1 cellular context compared by ENCODE assay signal in the genomic region with DNA sequence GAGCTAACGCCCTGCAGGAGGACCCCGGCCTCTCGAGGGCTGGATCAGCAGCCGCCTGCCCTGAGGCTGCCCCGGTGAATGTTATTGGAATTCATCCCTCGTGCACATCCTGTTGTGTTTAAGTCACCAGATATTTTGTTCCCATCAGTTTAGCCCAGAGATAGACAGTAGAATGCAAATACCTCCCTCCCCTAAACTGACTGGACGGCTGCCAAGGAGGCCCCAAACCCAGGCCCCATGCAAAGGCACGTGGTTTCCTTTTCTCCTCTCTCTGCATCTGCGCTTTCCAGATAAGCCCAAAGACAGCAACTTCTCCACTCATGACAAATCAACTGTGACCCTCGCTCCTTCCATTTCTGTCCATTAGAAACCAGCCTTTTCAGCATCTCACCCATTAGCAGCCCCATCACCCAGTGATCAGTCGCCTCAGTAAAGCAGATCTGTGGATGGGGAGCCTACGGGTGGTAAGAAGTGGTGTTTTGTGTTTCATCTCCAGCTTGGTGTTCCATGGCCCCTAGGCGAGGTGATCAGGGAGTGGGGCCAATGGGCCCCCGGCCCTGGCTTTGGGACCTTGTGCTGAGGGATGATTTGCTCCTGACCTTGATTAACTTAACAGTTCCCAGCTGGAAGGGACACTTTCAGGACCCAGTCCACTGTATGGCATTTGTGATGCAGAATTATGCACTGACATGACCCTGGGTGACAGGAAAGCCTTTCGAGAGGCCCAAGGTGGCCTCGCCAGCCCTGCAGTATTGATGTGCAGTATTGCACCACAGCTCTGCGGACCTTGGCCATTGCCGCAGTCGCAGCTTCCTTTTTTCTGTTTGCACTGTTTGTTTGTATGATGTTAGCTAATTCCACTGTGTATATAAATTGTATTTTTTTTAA.
TF ChIP-seq lines count a peak whose summit lies in the region.

No MANE protein-coding gene starts in this region.

TF ChIP-seq in HepG2, 621 proteins besides CTCF, POLR2A, EP300 and RAD21 (continued from another document and continues in another):
- TF ChIP-seq, protein P1, sequence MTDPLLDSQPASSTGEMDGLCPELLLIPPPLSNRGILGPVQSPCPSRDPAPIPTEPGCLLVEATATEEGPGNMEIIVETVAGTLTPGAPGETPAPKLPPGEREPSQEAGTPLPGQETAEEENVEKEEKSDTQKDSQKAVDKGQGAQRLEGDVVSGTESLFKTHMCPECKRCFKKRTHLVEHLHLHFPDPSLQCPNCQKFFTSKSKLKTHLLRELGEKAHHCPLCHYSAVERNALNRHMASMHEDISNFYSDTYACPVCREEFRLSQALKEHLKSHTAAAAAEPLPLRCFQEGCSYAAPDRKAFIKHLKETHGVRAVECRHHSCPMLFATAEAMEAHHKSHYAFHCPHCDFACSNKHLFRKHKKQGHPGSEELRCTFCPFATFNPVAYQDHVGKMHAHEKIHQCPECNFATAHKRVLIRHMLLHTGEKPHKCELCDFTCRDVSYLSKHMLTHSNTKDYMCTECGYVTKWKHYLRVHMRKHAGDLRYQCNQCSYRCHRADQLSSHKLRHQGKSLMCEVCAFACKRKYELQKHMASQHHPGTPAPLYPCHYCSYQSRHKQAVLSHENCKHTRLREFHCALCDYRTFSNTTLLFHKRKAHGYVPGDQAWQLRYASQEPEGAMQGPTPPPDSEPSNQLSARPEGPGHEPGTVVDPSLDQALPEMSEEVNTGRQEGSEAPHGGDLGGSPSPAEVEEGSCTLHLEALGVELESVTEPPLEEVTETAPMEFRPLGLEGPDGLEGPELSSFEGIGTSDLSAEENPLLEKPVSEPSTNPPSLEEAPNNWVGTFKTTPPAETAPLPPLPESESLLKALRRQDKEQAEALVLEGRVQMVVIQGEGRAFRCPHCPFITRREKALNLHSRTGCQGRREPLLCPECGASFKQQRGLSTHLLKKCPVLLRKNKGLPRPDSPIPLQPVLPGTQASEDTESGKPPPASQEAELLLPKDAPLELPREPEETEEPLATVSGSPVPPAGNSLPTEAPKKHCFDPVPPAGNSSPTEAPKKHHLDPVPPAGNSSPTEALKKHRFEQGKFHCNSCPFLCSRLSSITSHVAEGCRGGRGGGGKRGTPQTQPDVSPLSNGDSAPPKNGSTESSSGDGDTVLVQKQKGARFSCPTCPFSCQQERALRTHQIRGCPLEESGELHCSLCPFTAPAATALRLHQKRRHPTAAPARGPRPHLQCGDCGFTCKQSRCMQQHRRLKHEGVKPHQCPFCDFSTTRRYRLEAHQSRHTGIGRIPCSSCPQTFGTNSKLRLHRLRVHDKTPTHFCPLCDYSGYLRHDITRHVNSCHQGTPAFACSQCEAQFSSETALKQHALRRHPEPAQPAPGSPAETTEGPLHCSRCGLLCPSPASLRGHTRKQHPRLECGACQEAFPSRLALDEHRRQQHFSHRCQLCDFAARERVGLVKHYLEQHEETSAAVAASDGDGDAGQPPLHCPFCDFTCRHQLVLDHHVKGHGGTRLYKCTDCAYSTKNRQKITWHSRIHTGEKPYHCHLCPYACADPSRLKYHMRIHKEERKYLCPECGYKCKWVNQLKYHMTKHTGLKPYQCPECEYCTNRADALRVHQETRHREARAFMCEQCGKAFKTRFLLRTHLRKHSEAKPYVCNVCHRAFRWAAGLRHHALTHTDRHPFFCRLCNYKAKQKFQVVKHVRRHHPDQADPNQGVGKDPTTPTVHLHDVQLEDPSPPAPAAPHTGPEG (CRISPR knock-in tag; IDR thresholded peaks at IDR 0.05): 0 out of 2 replicates have a peak, but pooled peaks have one; percentile 42
- TF ChIP-seq ZNF788 (CRISPR knock-in tag; IDR thresholded peaks at IDR 0.05; ENCODE audit: borderline replicate concordance) (peak; percentile 84; the same call in 1 of the 2 replicates), ZSCAN20 (CRISPR knock-in tag; IDR thresholded peaks at IDR 0.05; ENCODE audit: borderline replicate concordance) (no peak; the same call in 1 of the 2 replicates), ZEB1 (IDR thresholded peaks at IDR 0.05; ENCODE audit: insufficient replicate concordance, low read depth) (no peak), NR2C2 (CRISPR knock-in tag; IDR thresholded peaks at IDR 0.05; ENCODE audit: borderline replicate concordance) (peak; percentile 81), KLF12 (CRISPR knock-in tag; IDR thresholded peaks at IDR 0.05; ENCODE audit: borderline replicate concordance) (peak; percentile 54; the same call in 1 of the 2 replicates), ZNF431 (CRISPR knock-in tag; IDR thresholded peaks at IDR 0.05; ENCODE audit: borderline replicate concordance, low read depth) (0 out of 2 replicates have a peak, but pooled peaks have one; percentile 67), NFYC (CRISPR knock-in tag; IDR thresholded peaks at IDR 0.05) (no peak), ZNF124 (CRISPR knock-in tag; IDR thresholded peaks at IDR 0.05) (peak; percentile 92; the same call in 1 of the 2 replicates), TCF7 (IDR thresholded peaks at IDR 0.05; ENCODE audit: low read depth) (peak; percentile 77), REPIN1 (CRISPR knock-in tag; IDR thresholded peaks at IDR 0.05; ENCODE audit: borderline replicate concordance, low read depth) (peak; percentile 60; the same call in 1 of the 2 replicates), MTA1 (CRISPR knock-in tag; IDR thresholded peaks at IDR 0.05; ENCODE audit: borderline replicate concordance) (peak; percentile 67; the same call in 1 of the 2 replicates), ARNT (IDR thresholded peaks at IDR 0.05) (no peak), SNRNP70 (IDR thresholded peaks at IDR 0.05; ENCODE audit: low read depth, low read length) (no peak), MXI1 (IDR thresholded peaks at IDR 0.05; ENCODE audit: borderline replicate concordance, low read depth, low read length) (peak; percentile 35; the same call in 1 of the 3 replicates), ZNF614 (CRISPR knock-in tag; IDR thresholded peaks at IDR 0.05; ENCODE audit: borderline replicate concordance) (peak; percentile 64; the same call in 1 of the 2 replicates), ZNF660 (CRISPR knock-in tag; IDR thresholded peaks at IDR 0.05; ENCODE audit: borderline replicate concordance, low read depth) (no peak), SP140L (CRISPR knock-in tag; IDR thresholded peaks at IDR 0.05; ENCODE audit: borderline replicate concordance) (no peak), MTA3 (CRISPR knock-in tag; IDR thresholded peaks at IDR 0.05) (no peak), CC2D1A (CRISPR knock-in tag; IDR thresholded peaks at IDR 0.05) (no peak), SMYD3 (CRISPR knock-in tag; IDR thresholded peaks at IDR 0.05) (peak; percentile 34; the same call in 1 of the 2 replicates), FOXA1 (IDR thresholded peaks at IDR 0.05) (no peak), FOXA1 (CRISPR knock-in tag; IDR thresholded peaks at IDR 0.05) (peak; percentile 75), JARID2 (CRISPR knock-in tag; IDR thresholded peaks at IDR 0.05; ENCODE audit: insufficient replicate concordance) (peak; percentile 51), SP5 (CRISPR knock-in tag; IDR thresholded peaks at IDR 0.05; ENCODE audit: borderline replicate concordance, low read depth) (peak; percentile 73), RBM22 (optimal IDR thresholded peaks at IDR 0.05; ENCODE audit: low read length) (peak; percentile 68), ZSCAN31 (CRISPR knock-in tag; IDR thresholded peaks at IDR 0.05; ENCODE audit: low read depth) (no peak; the same call in none of the 2 replicates), RBFOX2 (IDR thresholded peaks at IDR 0.05; ENCODE audit: low read depth, low read length) (no peak), MTF2 (CRISPR knock-in tag; IDR thresholded peaks at IDR 0.05; ENCODE audit: borderline replicate concordance) (no peak), ZNF567 (CRISPR knock-in tag; IDR thresholded peaks at IDR 0.05; ENCODE audit: borderline replicate concordance) (no peak), FOXK1 (CRISPR knock-in tag; IDR thresholded peaks at IDR 0.05; ENCODE audit: borderline replicate concordance, low read depth) (peak; percentile 93)
- TF ChIP-seq, protein P2, sequence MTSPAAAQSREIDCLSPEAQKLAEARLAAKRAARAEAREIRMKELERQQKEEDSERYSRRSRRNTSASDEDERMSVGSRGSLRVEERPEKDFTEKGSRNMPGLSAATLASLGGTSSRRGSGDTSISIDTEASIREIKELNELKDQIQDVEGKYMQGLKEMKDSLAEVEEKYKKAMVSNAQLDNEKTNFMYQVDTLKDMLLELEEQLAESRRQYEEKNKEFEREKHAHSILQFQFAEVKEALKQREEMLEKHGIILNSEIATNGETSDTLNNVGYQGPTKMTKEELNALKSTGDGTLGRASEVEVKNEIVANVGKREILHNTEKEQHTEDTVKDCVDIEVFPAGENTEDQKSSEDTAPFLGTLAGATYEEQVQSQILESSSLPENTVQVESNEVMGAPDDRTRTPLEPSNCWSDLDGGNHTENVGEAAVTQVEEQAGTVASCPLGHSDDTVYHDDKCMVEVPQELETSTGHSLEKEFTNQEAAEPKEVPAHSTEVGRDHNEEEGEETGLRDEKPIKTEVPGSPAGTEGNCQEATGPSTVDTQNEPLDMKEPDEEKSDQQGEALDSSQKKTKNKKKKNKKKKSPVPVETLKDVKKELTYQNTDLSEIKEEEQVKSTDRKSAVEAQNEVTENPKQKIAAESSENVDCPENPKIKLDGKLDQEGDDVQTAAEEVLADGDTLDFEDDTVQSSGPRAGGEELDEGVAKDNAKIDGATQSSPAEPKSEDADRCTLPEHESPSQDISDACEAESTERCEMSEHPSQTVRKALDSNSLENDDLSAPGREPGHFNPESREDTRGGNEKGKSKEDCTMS (CRISPR knock-in tag; conservative IDR thresholded peaks at IDR 0.05): no peak
- TF ChIP-seq, protein P3, sequence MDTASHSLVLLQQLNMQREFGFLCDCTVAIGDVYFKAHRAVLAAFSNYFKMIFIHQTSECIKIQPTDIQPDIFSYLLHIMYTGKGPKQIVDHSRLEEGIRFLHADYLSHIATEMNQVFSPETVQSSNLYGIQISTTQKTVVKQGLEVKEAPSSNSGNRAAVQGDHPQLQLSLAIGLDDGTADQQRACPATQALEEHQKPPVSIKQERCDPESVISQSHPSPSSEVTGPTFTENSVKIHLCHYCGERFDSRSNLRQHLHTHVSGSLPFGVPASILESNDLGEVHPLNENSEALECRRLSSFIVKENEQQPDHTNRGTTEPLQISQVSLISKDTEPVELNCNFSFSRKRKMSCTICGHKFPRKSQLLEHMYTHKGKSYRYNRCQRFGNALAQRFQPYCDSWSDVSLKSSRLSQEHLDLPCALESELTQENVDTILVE (CRISPR knock-in tag; IDR thresholded peaks at IDR 0.05): no peak
- TF ChIP-seq, protein P4, sequence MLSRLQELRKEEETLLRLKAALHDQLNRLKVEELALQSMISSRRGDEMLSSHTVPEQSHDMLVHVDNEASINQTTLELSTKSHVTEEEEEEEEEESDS (CRISPR knock-in tag; IDR thresholded peaks at IDR 0.05; ENCODE audit: borderline replicate concordance): no peak
- TF ChIP-seq, protein P5, sequence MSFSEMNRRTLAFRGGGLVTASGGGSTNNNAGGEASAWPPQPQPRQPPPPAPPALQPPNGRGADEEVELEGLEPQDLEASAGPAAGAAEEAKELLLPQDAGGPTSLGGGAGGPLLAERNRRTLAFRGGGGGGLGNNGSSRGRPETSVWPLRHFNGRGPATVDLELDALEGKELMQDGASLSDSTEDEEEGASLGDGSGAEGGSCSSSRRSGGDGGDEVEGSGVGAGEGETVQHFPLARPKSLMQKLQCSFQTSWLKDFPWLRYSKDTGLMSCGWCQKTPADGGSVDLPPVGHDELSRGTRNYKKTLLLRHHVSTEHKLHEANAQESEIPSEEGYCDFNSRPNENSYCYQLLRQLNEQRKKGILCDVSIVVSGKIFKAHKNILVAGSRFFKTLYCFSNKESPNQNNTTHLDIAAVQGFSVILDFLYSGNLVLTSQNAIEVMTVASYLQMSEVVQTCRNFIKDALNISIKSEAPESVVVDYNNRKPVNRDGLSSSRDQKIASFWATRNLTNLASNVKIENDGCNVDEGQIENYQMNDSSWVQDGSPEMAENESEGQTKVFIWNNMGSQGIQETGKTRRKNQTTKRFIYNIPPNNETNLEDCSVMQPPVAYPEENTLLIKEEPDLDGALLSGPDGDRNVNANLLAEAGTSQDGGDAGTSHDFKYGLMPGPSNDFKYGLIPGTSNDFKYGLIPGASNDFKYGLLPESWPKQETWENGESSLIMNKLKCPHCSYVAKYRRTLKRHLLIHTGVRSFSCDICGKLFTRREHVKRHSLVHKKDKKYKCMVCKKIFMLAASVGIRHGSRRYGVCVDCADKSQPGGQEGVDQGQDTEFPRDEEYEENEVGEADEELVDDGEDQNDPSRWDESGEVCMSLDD (CRISPR knock-in tag; IDR thresholded peaks at IDR 0.05; ENCODE audit: borderline replicate concordance): no peak
- TF ChIP-seq, protein P6, sequence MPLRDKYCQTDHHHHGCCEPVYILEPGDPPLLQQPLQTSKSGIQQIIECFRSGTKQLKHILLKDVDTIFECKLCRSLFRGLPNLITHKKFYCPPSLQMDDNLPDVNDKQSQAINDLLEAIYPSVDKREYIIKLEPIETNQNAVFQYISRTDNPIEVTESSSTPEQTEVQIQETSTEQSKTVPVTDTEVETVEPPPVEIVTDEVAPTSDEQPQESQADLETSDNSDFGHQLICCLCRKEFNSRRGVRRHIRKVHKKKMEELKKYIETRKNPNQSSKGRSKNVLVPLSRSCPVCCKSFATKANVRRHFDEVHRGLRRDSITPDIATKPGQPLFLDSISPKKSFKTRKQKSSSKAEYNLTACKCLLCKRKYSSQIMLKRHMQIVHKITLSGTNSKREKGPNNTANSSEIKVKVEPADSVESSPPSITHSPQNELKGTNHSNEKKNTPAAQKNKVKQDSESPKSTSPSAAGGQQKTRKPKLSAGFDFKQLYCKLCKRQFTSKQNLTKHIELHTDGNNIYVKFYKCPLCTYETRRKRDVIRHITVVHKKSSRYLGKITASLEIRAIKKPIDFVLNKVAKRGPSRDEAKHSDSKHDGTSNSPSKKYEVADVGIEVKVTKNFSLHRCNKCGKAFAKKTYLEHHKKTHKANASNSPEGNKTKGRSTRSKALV (CRISPR knock-in tag; IDR thresholded peaks at IDR 0.05): peak; percentile 81; the same call in 1 of the 2 replicates
- TF ChIP-seq, protein P7, sequence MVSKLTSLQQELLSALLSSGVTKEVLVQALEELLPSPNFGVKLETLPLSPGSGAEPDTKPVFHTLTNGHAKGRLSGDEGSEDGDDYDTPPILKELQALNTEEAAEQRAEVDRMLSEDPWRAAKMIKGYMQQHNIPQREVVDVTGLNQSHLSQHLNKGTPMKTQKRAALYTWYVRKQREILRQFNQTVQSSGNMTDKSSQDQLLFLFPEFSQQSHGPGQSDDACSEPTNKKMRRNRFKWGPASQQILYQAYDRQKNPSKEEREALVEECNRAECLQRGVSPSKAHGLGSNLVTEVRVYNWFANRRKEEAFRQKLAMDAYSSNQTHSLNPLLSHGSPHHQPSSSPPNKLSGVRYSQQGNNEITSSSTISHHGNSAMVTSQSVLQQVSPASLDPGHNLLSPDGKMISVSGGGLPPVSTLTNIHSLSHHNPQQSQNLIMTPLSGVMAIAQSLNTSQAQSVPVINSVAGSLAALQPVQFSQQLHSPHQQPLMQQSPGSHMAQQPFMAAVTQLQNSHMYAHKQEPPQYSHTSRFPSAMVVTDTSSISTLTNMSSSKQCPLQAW (CRISPR knock-in tag; IDR thresholded peaks at IDR 0.05): peak; percentile 46; the same call in 1 of the 2 replicates
- TF ChIP-seq, protein P8, sequence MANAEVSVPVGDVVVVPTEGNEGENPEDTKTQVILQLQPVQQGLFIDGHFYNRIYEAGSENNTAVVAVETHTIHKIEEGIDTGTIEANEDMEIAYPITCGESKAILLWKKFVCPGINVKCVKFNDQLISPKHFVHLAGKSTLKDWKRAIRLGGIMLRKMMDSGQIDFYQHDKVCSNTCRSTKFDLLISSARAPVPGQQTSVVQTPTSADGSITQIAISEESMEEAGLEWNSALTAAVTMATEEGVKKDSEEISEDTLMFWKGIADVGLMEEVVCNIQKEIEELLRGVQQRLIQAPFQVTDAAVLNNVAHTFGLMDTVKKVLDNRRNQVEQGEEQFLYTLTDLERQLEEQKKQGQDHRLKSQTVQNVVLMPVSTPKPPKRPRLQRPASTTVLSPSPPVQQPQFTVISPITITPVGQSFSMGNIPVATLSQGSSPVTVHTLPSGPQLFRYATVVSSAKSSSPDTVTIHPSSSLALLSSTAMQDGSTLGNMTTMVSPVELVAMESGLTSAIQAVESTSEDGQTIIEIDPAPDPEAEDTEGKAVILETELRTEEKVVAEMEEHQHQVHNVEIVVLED (CRISPR knock-in tag; IDR thresholded peaks at IDR 0.05; ENCODE audit: borderline replicate concordance): peak; percentile 54; the same call in 1 of the 2 replicates
